ENCODE assay signal across 12 cellular contexts in genomic region chr12:96501908-96502307, GRCh38. TPM values are rescaled to one million over a fixed set of nuclear protein-coding genes. Genes with fewer than 3 reads are reported as not detected.
DNase-seq lines count a peak whose midpoint lies in the region; ATAC-seq and TF ChIP-seq lines count a peak whose summit lies in the region.
"Had no signal": no experiment of that assay in that cellular context is flagged by ENCODE, and none has a peak within 500 bp of the region (broad histone marks: within the 10 kb centered on the region; RNA-seq: fewer than 3 reads in every experiment).

No MANE protein-coding gene starts in this region.

- H3K27me3 Mint-ChIP-seq in activated CD4-positive, alpha-beta memory T cell treated with anti-CD3 and anti-CD28 coated beads for 36 hours: no peaks in the 10 kb centered on the region

- CTCF ChIA-PET in activated CD4-positive, alpha-beta memory T cell treated with anti-CD3 and anti-CD28 coated beads for 36 hours (lab: Charles Lee): interaction anchor here (0.6 to 2.0 kb wide), 4 partner anchors 13 to 102 kb away, joined by 3 to 13 read pairs (median 6); partner anchors contain the start of genes CDK17 and CFAP54

- H3K36me3 Mint-ChIP-seq in activated CD4-positive, alpha-beta memory T cell treated with anti-CD3 and anti-CD28 coated beads for 36 hours: no peaks in the 10 kb centered on the region

- intact Hi-C loops in right cardiac atrium (cut with DNase I): loop anchor here in 2 of 4 donors (10.0 kb wide), 2 partner anchors 97 to 287 kb away; partner anchors contain the start of gene CDK17 (in 1 of the 2)
- intact Hi-C loops in left cardiac atrium (cut with DNase I): loop anchor here in 1 of 2 donors (5.0 kb wide), 1 partner anchor 290 kb away; no protein-coding TSS in a partner anchor
- intact Hi-C loops in activated CD4-positive, alpha-beta memory T cell treated with anti-CD3 and anti-CD28 coated beads for 36 hours (cut with micrococcal nuclease): loop anchor here (1.0 to 5.0 kb wide), 7 partner anchors 13 to 455 kb away; partner anchors contain the start of genes CDK17 and CFAP54
- intact Hi-C loops in left lung (cut with DNase I): no loop called here
- intact Hi-C loops in uterus (cut with DNase I; ENCODE audit: low total_unique reads): no loop called here

- DNase-seq in right cardiac atrium (no peak), left cardiac atrium (no peak), left lung (no peak), uterus (no peak), RPMI8226 (no peak), NCI-H187 (lab: John Stamatoyannopoulos, UW) (no peak), NCI-H1048 (lab: John Stamatoyannopoulos, UW) (no peak)
- no peak for DNase-seq in activated CD4-positive, alpha-beta memory T cell treated with anti-CD3 and anti-CD28 coated beads for 36 hours
- DNase-seq: anterior cingulate cortex, foreskin melanocyte, NCI-H2081 treated with DMSO at 0.1 percent for 48 hours had no signal

- H3K4me3 ChIP-seq in right cardiac atrium (ENCODE audit: low read length): no peak overlapping the region
- no peak overlapping the region for H3K4me3 ChIP-seq in left lung
- no peak overlapping the region for H3K4me3 ChIP-seq in uterus
- H3K4me3 ChIP-seq: neural progenitor cell had no signal

- H3K36me3 ChIP-seq in left lung (no peaks in the 10 kb centered on the region), uterus (no peaks in the 10 kb centered on the region)
- H3K36me3 ChIP-seq: neural progenitor cell had no signal

- H3K27me3 ChIP-seq in right cardiac atrium (ENCODE audit: control insufficient read depth, insufficient read depth) (no peaks in the 10 kb centered on the region), left lung (no peaks in the 10 kb centered on the region), uterus (no peaks in the 10 kb centered on the region)
- H3K27me3 ChIP-seq: neural progenitor cell had no signal

- H3K27ac Mint-ChIP-seq in activated CD4-positive, alpha-beta memory T cell treated with anti-CD3 and anti-CD28 coated beads for 36 hours: peak overlapping the region; percentile 84
- H3K27ac Mint-ChIP-seq: neural progenitor cell had no signal

- TF ChIP-seq POLR2A in uterus (IDR thresholded peaks at IDR 0.05): no peak

- H3K4me3 Mint-ChIP-seq in activated CD4-positive, alpha-beta memory T cell treated with anti-CD3 and anti-CD28 coated beads for 36 hours: no peak overlapping the region
- H3K4me3 Mint-ChIP-seq: neural progenitor cell had no signal

- peaks cover 39% of the 10 kb centered on the region for H3K4me1 Mint-ChIP-seq in activated CD4-positive, alpha-beta memory T cell treated with anti-CD3 and anti-CD28 coated beads for 36 hours (ENCODE audit: low read depth)
- H3K4me1 Mint-ChIP-seq: neural progenitor cell had no signal

- H3K9me3 Mint-ChIP-seq in activated CD4-positive, alpha-beta memory T cell treated with anti-CD3 and anti-CD28 coated beads for 36 hours: no peaks in the 10 kb centered on the region

- ATAC-seq in right cardiac atrium: no peak
- no peak for ATAC-seq in left cardiac atrium
- no peak for ATAC-seq in left lung

- H3K9me3 ChIP-seq in right cardiac atrium (ENCODE audit: control insufficient read depth, low read length) (no peaks in the 10 kb centered on the region), left lung (no peaks in the 10 kb centered on the region), uterus (no peaks in the 10 kb centered on the region)

- H3K27ac ChIP-seq in right cardiac atrium (ENCODE audit: low read length) (peak overlapping the region; percentile 43), left lung (peak overlapping the region; percentile 72 to 84), uterus (peak overlapping the region; percentile 21 to 74)
- H3K27ac ChIP-seq: neural progenitor cell had no signal

- H3K4me1 ChIP-seq in right cardiac atrium (ENCODE audit: control insufficient read depth, insufficient read depth, low read length): peaks cover 2% of the 10 kb centered on the region
- peaks cover 13 to 30% of the 10 kb centered on the region in 2 donors for H3K4me1 ChIP-seq in left lung
- H3K4me1 ChIP-seq in uterus: no peaks in the 10 kb centered on the region
- H3K4me1 ChIP-seq: neural progenitor cell had no signal

- TF ChIP-seq CTCF in left lung (IDR thresholded peaks at IDR 0.05) (no peak), uterus (IDR thresholded peaks at IDR 0.05) (no peak)

- POLR2A ChIA-PET in activated CD4-positive, alpha-beta memory T cell treated with anti-CD3 and anti-CD28 coated beads for 36 hours (lab: Charles Lee): interaction anchor here (0.6 to 1.9 kb wide), 2 partner anchors 15 to 298 kb away, joined by 3 to 4 read pairs; no protein-coding TSS in a partner anchor

RNA-seq across cellular contexts. Expression of gene CFAP54, which starts 12.5 kb away (rescaled TPM):
- under 1 TPM; 0.14 to 0.42 (median 0.29) TPM for total RNA-seq in right cardiac atrium
- polyA plus RNA-seq in right cardiac atrium: 0.16 TPM
- total RNA-seq in left cardiac atrium: under 1 TPM; 0.38 to 0.97 TPM
- under 1 TPM; 0.31 to 0.33 TPM for total RNA-seq in activated CD4-positive, alpha-beta memory T cell treated with anti-CD3 and anti-CD28 coated beads for 36 hours
- 1 to 10 TPM; 1.1 to 3.2 TPM for total RNA-seq in left lung
- total RNA-seq in uterus: 10 to 100 TPM in 1 of 4 donors, 1 to 10 TPM in 3; 1.3 to 14.2 (median 6.2) TPM
